ENCODE assay signal across 22 cellular contexts in genomic region chr7:157375410-157375809, GRCh38. TPM values are rescaled to one million over a fixed set of nuclear protein-coding genes. Genes with fewer than 3 reads are reported as not detected.
DNase-seq lines count a peak whose midpoint lies in the region; ATAC-seq, FAIRE-seq and TF ChIP-seq lines count a peak whose summit lies in the region.
"Had no signal": no experiment of that assay in that cellular context is flagged by ENCODE, and none has a peak within 500 bp of the region (broad histone marks: within the 10 kb centered on the region; RNA-seq: fewer than 3 reads in every experiment).

No MANE protein-coding gene starts in this region.

- no peak overlapping the region for H2AK5ac ChIP-seq in H9 (ENCODE audit: insufficient read length, low read length)

- no peak overlapping the region for H4K8ac ChIP-seq in H9 (replicated peaks; ENCODE audit: insufficient read length, low read depth, low read length)

- no peak overlapping the region for H3K18ac ChIP-seq in H9 (ENCODE audit: insufficient read length, low read depth, low read length)

- no peak overlapping the region for H2BK5ac ChIP-seq in H9 (ENCODE audit: insufficient read length, low read length)

- H3K79me2 ChIP-seq in H9 (ENCODE audit: insufficient read depth, low read length), result peaks cover 80% of the 10 kb centered on the region

- no peak for DNase-seq in T-helper 2 cell treated with Interferon-gamma antibody and Interleukin-4, amounts not matched to agents 5 μg/mL and 100 μg/mL, for 36 hours (ENCODE audit: low spot score)
- DNase-seq in T-helper 2 cell (no peak), H9 (no peak), osteocyte (ENCODE audit: extremely low spot score, unreplicated experiment) (no peak), RCC 7860 (ENCODE audit: low spot score) (no peak)
- DNase-seq in central memory CD8-positive, alpha-beta T cell (ENCODE audit: low spot score in 2 of 2), result no peak
- DNase-seq: 8988T; caudate nucleus; DND-41; effector memory CD4-positive, alpha-beta T cell; hypothalamus; NCI-H2081; NCI-H524 treated with DMSO at 0.1 percent for 48 hours; pancreas; stimulated activated CD4-positive, alpha-beta T cell treated with anti-CD3 and anti-CD28 coated beads, Interleukin-4, amount 100 ng/mL, for 4 hours had no signal

- H3K56ac ChIP-seq in H9 (ENCODE audit: insufficient read length, low read depth, low read length), result no peak overlapping the region

- H3T11ph ChIP-seq in H9 (ENCODE audit: low read length), result no peak overlapping the region

- no peaks in the 10 kb centered on the region for H3K27me3 ChIP-seq in H9 (ENCODE audit: insufficient read depth, low read length)
- H3K27me3 ChIP-seq: BLaER1, pancreas, SJSA1, tibial nerve had no signal

- peaks cover 6% of the 10 kb centered on the region for H3K79me1 ChIP-seq in H9 (ENCODE audit: insufficient read depth, low read depth, low read length, poor library complexity, severe bottlenecking)

- no peak overlapping the region for H4K91ac ChIP-seq in H9 (ENCODE audit: insufficient read length, low read depth, low read length)

- H2AFZ ChIP-seq in H9 (ENCODE audit: low read length), result no peak overlapping the region

- no peak overlapping the region for H2BK20ac ChIP-seq in H9 (ENCODE audit: low read depth, low read length, poor library complexity, severe bottlenecking)

- no CpG with 5 or more reads among the region's 7 CpGs for WGBS in H9 (ENCODE audit: extremely low coverage, insufficient read length, low lambda C conversion rate)

- H3K23ac ChIP-seq in H9 (ENCODE audit: insufficient read length, low read depth, low read length), result no peak overlapping the region

- H3K4me3 Mint-ChIP-seq in T-helper 2 cell treated with Interferon-gamma antibody and Interleukin-4, amounts not matched to agents 5 μg/mL and 100 μg/mL, for 36 hours, result no peak overlapping the region
- no peak overlapping the region for H3K4me3 Mint-ChIP-seq in H9
- no peak overlapping the region for H3K4me3 Mint-ChIP-seq in central memory CD8-positive, alpha-beta T cell
- H3K4me3 Mint-ChIP-seq in osteocyte (ENCODE audit: unreplicated experiment), result no peak overlapping the region
- H3K4me3 Mint-ChIP-seq: IgD-negative memory B cell had no signal

- H2BK120ac ChIP-seq in H9 (ENCODE audit: low read depth, low read length, poor library complexity, severe bottlenecking), result no peak overlapping the region

- TF ChIP-seq CTCF in H9 (conservative IDR thresholded peaks at IDR 0.05) (no peak), osteocyte (IDR thresholded peaks at IDR 0.05) (no peak)

- no peak overlapping the region for H3K4me2 ChIP-seq in H9 (ENCODE audit: insufficient read depth, insufficient read length, low read length)
- H3K4me2 ChIP-seq: BLaER1 had no signal

- no peak overlapping the region for H2BK12ac ChIP-seq in H9 (ENCODE audit: insufficient read length, low read depth, low read length)

- no peak for ATAC-seq in central memory CD8-positive, alpha-beta T cell (replicated peaks; ENCODE audit: extremely low read depth, poor library complexity, severe bottlenecking)
- no peak for ATAC-seq in HG02885 (IDR thresholded peaks at IDR 0.05; ENCODE audit: poor library complexity, unreplicated experiment)
- no peak for ATAC-seq in HG02973 (IDR thresholded peaks at IDR 0.05; ENCODE audit: unreplicated experiment)
- ATAC-seq: pancreas had no signal

- peaks cover 7% of the 10 kb centered on the region for H4K20me1 ChIP-seq in H9 (ENCODE audit: control insufficient read depth, insufficient read depth, insufficient read length)

- no peaks in the 10 kb centered on the region for H3K23me2 ChIP-seq in H9 (ENCODE audit: insufficient read length, low read depth, low read length, poor library complexity, severe bottlenecking)

- H3K27ac Mint-ChIP-seq in T-helper 2 cell treated with Interferon-gamma antibody and Interleukin-4, amounts not matched to agents 5 μg/mL and 100 μg/mL, for 36 hours, result peak overlapping the region; percentile 46
- H3K27ac Mint-ChIP-seq in H9, result peak overlapping the region in 2 of 3 experiments; percentile 46 to 73; a peak in 4 of 7 replicates
- peak overlapping the region; percentile 57 for H3K27ac Mint-ChIP-seq in central memory CD8-positive, alpha-beta T cell (ENCODE audit: low read depth)
- H3K27ac Mint-ChIP-seq in osteocyte (ENCODE audit: unreplicated experiment), result peak overlapping the region; percentile 33

- no peak overlapping the region for H4K5ac ChIP-seq in H9 (ENCODE audit: insufficient read length, low read depth, low read length)

- no peak for FAIRE-seq in RCC 7860 (lab: Jason Lieb, UNC)
- FAIRE-seq: pancreas had no signal

- peaks cover 37% of the 10 kb centered on the region for H3K4me1 Mint-ChIP-seq in T-helper 2 cell treated with Interferon-gamma antibody and Interleukin-4, amounts not matched to agents 5 μg/mL and 100 μg/mL, for 36 hours (ENCODE audit: low read depth)
- peaks cover 30 to 48% of the 10 kb centered on the region in 2 experiments for H3K4me1 Mint-ChIP-seq in H9
- peaks cover 75% of the 10 kb centered on the region for H3K4me1 Mint-ChIP-seq in central memory CD8-positive, alpha-beta T cell
- H3K4me1 Mint-ChIP-seq in osteocyte (ENCODE audit: unreplicated experiment), result peaks cover 14% of the 10 kb centered on the region

- H3K4me1 ChIP-seq in H9 (ENCODE audit: insufficient read depth, low read length), result peaks cover 3% of the 10 kb centered on the region
- H3K4me1 ChIP-seq: pancreas had no signal

- no peak overlapping the region for H3K4ac ChIP-seq in H9 (ENCODE audit: low read depth, low read length)

- no peak overlapping the region for H3K27ac ChIP-seq in H9 (ENCODE audit: insufficient read length, low read depth, low read length)
- H3K27ac ChIP-seq: BLaER1, pancreas, SJSA1, skin epidermis, tibial nerve had no signal

- H3K27me3 Mint-ChIP-seq in T-helper 2 cell treated with Interferon-gamma antibody and Interleukin-4, amounts not matched to agents 5 μg/mL and 100 μg/mL, for 36 hours (ENCODE audit: low read depth), result no peaks in the 10 kb centered on the region
- H3K27me3 Mint-ChIP-seq in H9 (ENCODE audit: low read depth) (no peaks in the 10 kb centered on the region), osteocyte (ENCODE audit: unreplicated experiment) (no peaks in the 10 kb centered on the region)
- H3K27me3 Mint-ChIP-seq in central memory CD8-positive, alpha-beta T cell, result no peaks in the 10 kb centered on the region
- H3K27me3 Mint-ChIP-seq: IgD-negative memory B cell had no signal

- no peak overlapping the region for H3K14ac ChIP-seq in H9 (ENCODE audit: insufficient read depth, low read length)

- no peaks in the 10 kb centered on the region for H3K9me3 ChIP-seq in H9 (ENCODE audit: control insufficient read depth, low read depth, low read length)
- H3K9me3 ChIP-seq: BLaER1, pancreas, SJSA1, tibial nerve had no signal

- H3K9me3 Mint-ChIP-seq in T-helper 2 cell treated with Interferon-gamma antibody and Interleukin-4, amounts not matched to agents 5 μg/mL and 100 μg/mL, for 36 hours, result no peaks in the 10 kb centered on the region
- H3K9me3 Mint-ChIP-seq in H9 (no peaks in the 10 kb centered on the region), osteocyte (ENCODE audit: unreplicated experiment) (no peaks in the 10 kb centered on the region)
- H3K9me3 Mint-ChIP-seq in central memory CD8-positive, alpha-beta T cell, result no peaks in the 10 kb centered on the region
- H3K9me3 Mint-ChIP-seq: IgD-negative memory B cell had no signal

- H3K36me3 Mint-ChIP-seq in T-helper 2 cell treated with Interferon-gamma antibody and Interleukin-4, amounts not matched to agents 5 μg/mL and 100 μg/mL, for 36 hours (ENCODE audit: low read depth), result peaks cover 50% of the 10 kb centered on the region
- H3K36me3 Mint-ChIP-seq in H9 (ENCODE audit: insufficient read depth in 1 of 3, low read depth in 3 of 3) (peaks cover 47 to 87% (median 76%) of the 10 kb centered on the region in 3 experiments), osteocyte (ENCODE audit: unreplicated experiment) (peaks cover 27% of the 10 kb centered on the region)
- H3K36me3 Mint-ChIP-seq in central memory CD8-positive, alpha-beta T cell (ENCODE audit: insufficient read depth), result peaks cover 62% of the 10 kb centered on the region

- no peak overlapping the region for H2BK15ac ChIP-seq in H9 (ENCODE audit: low read depth, low read length)

- H3K9ac ChIP-seq in H9 (ENCODE audit: extremely low read depth, insufficient read length, low read length), result no peak overlapping the region
- H3K9ac ChIP-seq: BLaER1 had no signal

RNA-seq across cellular contexts. Expression of gene DNAJB6, which starts 38.6 kb away (rescaled TPM):
- total RNA-seq in H9 (2021) (215 and 216 TPM in 2 replicates), osteocyte (111 and 112 TPM in 2 replicates)
